9 cellular contexts compared by ENCODE assay signal in genomic region chr20:24363031-24363430, GRCh38.
"Had no signal": no experiment of that assay in that cellular context is flagged by ENCODE, and none has a peak within 500 bp of the region (broad histone marks: within the 10 kb centered on the region; RNA-seq: fewer than 3 reads in every experiment).

No MANE protein-coding gene starts in this region.

- H3K9me3 ChIP-seq: HAP-1 had no signal

- H3K4me3 Mint-ChIP-seq: HFFc6, IgD-negative memory B cell had no signal

- DNase-seq: GM23248, GOT3, H7, HFFc6 had no signal

- H3K4me1 Mint-ChIP-seq: IgD-negative memory B cell had no signal

- H3K4me3 ChIP-seq: GM23248, HAP-1 had no signal

- H3K36me3 Mint-ChIP-seq: IgD-negative memory B cell had no signal

- ATAC-seq: HCT116, HepG2 had no signal

- H3K27ac ChIP-seq: GM23248, HL-60 had no signal

- H3K9ac ChIP-seq: GM23248 had no signal

- H3K36me3 ChIP-seq: HAP-1 had no signal

- H3K27me3 Mint-ChIP-seq: IgD-negative memory B cell had no signal

- H3K27ac Mint-ChIP-seq: HFFc6, IgD-negative memory B cell had no signal

- H3K4me1 ChIP-seq: HAP-1 had no signal
